ENCODE assay signal across 8 cellular contexts in the genomic region with DNA sequence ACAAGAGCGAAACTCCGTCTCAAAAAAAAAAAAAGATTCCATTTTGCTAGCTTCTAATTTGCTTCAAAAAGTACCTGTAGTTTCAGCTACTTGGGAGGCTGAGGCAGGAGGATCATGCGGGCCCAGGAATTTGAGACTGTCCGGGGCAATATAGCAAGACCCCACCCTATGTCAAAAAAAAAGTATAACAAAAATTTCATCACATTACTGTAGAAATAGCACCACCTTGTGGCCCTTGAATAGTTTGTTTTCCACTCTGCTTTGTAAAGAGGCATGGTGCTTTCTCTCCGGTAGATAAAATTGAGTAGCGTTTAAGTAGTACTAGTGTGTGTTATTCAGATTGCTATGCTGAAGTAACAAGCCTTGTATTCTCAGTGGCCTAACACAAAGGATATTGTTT. TPM values are rescaled to one million over a fixed set of nuclear protein-coding genes. Genes with fewer than 3 reads are reported as not detected.
DNase-seq lines count a peak whose midpoint lies in the region; ATAC-seq and TF ChIP-seq lines count a peak whose summit lies in the region.

No MANE protein-coding gene starts in this region.

- TF ChIP-seq CTCF in Calu3 (IDR thresholded peaks at IDR 0.05; ENCODE audit: unreplicated experiment) (peak; percentile 62), adrenal gland (IDR thresholded peaks at IDR 0.05) (peak; percentile 34 to 65 (median 54)), right atrium auricular region (IDR thresholded peaks at IDR 0.05) (peak; percentile 27 to 64)

- H3K4me1 ChIP-seq in adrenal gland (replicated peaks in 1 of 2), result no peaks in the 10 kb centered on the region
- H3K4me1 ChIP-seq in right atrium auricular region, result no peaks in the 10 kb centered on the region

- H3K36me3 Mint-ChIP-seq in Calu3 (ENCODE audit: insufficient read depth, unreplicated experiment), result no peaks in the 10 kb centered on the region

- H3K4me3 ChIP-seq in H7 (ENCODE audit: insufficient read depth, low read depth, low read length), result no peak overlapping the region
- no peak overlapping the region for H3K4me3 ChIP-seq in adrenal gland
- H3K4me3 ChIP-seq in right atrium auricular region, result no peak overlapping the region
- no peak overlapping the region for H3K4me3 ChIP-seq in skeletal muscle cell (ENCODE audit: low read depth, low read length)

- CTCF ChIA-PET in Calu3 (lab: Charles Lee), result interaction anchor here (1.4 kb wide), 1 partner anchor 57 kb away, joined by 4 read pairs; no protein-coding TSS in a partner anchor

- 34 to 40% (median 37%) methylated on average over 6 of the region's 6 CpGs for WGBS in adrenal gland, 4 donors

- BruUV-seq in Calu3 (replicated peaks; lab: Mats Ljungman, UMichigan), result no TSS peak

- no peak overlapping the region for H3K4me3 Mint-ChIP-seq in Calu3 (ENCODE audit: low read depth, unreplicated experiment)

- H3K27me3 Mint-ChIP-seq in Calu3 (ENCODE audit: unreplicated experiment), result no peaks in the 10 kb centered on the region

- intact Hi-C loops in Calu3 (cut with micrococcal nuclease; ENCODE audit: unreplicated experiment), result no loop called here
- intact Hi-C loops in adrenal gland (cut with DNase I), result loop anchor here in 1 of 2 donors (10.0 kb wide), 1 partner anchor 317 kb away; a partner anchor contains a TSS

- no peak for TF ChIP-seq POLR2A in adrenal gland (IDR thresholded peaks at IDR 0.05)

- H3K27ac Mint-ChIP-seq in Calu3 (ENCODE audit: unreplicated experiment), result no peak overlapping the region

- no peaks in the 10 kb centered on the region for H3K9me3 ChIP-seq in adrenal gland (replicated peaks in 1 of 3)
- no peaks in the 10 kb centered on the region for H3K9me3 ChIP-seq in right atrium auricular region

- ATAC-seq in GM18498 (IDR thresholded peaks at IDR 0.05; ENCODE audit: unreplicated experiment), result no peak
- no peak for ATAC-seq in GM21717 (IDR thresholded peaks at IDR 0.05; ENCODE audit: unreplicated experiment)

- no peak overlapping the region for H3K27ac ChIP-seq in adrenal gland
- H3K27ac ChIP-seq in right atrium auricular region, result no peak overlapping the region

- DNase-seq in Calu3 (peak; percentile 48), H7 (peak; percentile 62), NCI-H460 (ENCODE audit: extremely low read depth, low read depth) (peak; percentile 75), adrenal gland (peak in 4 of 7 donors; percentile 18 to 34 (median 27)), right atrium auricular region (ENCODE audit: low spot score) (no peak), skeletal muscle cell (ENCODE audit: low read depth) (peak; percentile 18)

- H3K9me3 Mint-ChIP-seq in Calu3 (ENCODE audit: low read depth, unreplicated experiment), result no peaks in the 10 kb centered on the region

- no peaks in the 10 kb centered on the region for H3K4me1 Mint-ChIP-seq in Calu3 (ENCODE audit: low read depth, unreplicated experiment)

- H3K27me3 ChIP-seq in H7 (ENCODE audit: control insufficient read depth, insufficient read depth, low read length), result no peaks in the 10 kb centered on the region
- H3K27me3 ChIP-seq in adrenal gland, result no peaks in the 10 kb centered on the region
- H3K27me3 ChIP-seq in right atrium auricular region, result no peaks in the 10 kb centered on the region

- H3K36me3 ChIP-seq in H7 (replicated peaks; ENCODE audit: control insufficient read depth, insufficient read depth, low read length), result no peaks in the 10 kb centered on the region
- no peaks in the 10 kb centered on the region for H3K36me3 ChIP-seq in adrenal gland (replicated peaks in 1 of 2)
- no peaks in the 10 kb centered on the region for H3K36me3 ChIP-seq in right atrium auricular region

RNA-seq across cellular contexts. Expression of a gene that starts 18.2 kb away (rescaled TPM):
- 75.2 and 87.5 TPM in 2 replicates for total RNA-seq in Calu3 (2022)
- 57.6 and 68.0 TPM in 2 replicates for total RNA-seq in H7 (2014; rRNA removed; shearing (Covaris generic))
- 21.6 and 29.2 TPM in 2 replicates for total RNA-seq in NCI-H460 (2014; rRNA removed; shearing (Covaris generic))
- polyA plus RNA-seq in NCI-H460 (2014; cell fraction: nucleus; rRNA removed), result 194 and 238 TPM in 2 replicates
- 10 to 100 TPM in 5 of 8 donors, 1 to 10 TPM in 3; 1.1 to 50.5 (median 17.6) TPM for total RNA-seq in adrenal gland
- polyA plus RNA-seq in adrenal gland, result 10 to 100 TPM; 40.1 to 54.3 (median 44.0) TPM
- total RNA-seq in right atrium auricular region, result 1 to 10 TPM; 4.4 to 4.8 TPM

RNA-seq across cellular contexts. Expression of a gene that starts 29.2 kb away (rescaled TPM):
- 65.9 and 71.8 TPM in 2 replicates for total RNA-seq in Calu3 (2022)
- total RNA-seq in H7 (2014; rRNA removed; shearing (Covaris generic)), result 12.0 and 21.0 TPM in 2 replicates
- total RNA-seq in NCI-H460 (2014; rRNA removed; shearing (Covaris generic)), result 42.7 and 46.5 TPM in 2 replicates
- polyA plus RNA-seq in NCI-H460 (2014; cell fraction: nucleus; rRNA removed), result 16.2 and 23.7 TPM in 2 replicates
- total RNA-seq in adrenal gland, result 10 to 100 TPM; 38.8 to 59.3 (median 49.1) TPM
- polyA plus RNA-seq in adrenal gland, result 10 to 100 TPM in 1 of 3 donors, 1 to 10 TPM in 2; 3.7 to 33.4 (median 9.2) TPM
- 10 to 100 TPM; 37.2 to 50.2 TPM for total RNA-seq in right atrium auricular region
